1 cellular context compared by ENCODE assay signal in the genomic region with DNA sequence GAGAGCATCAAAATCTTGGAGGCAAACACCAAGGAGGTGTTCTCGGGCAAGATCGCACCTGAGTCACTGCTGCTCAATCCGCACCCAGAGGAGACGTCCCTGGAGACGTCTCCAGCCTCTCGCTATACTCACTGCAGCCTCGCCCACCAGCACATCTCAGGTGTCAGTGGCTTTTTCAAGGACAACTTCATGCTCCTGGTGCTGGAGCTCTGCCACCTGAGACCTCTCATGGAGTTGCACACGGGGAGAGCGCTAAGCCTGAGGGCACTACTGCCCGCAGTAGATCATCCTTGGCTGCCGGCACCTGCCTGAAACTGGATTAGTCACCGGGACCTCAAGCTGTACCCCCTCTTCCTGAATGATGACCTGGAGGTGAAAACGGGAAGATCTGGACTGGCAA.
TF ChIP-seq lines count a peak whose summit lies in the region.

No MANE protein-coding gene starts in this region.

TF ChIP-seq in HEK293, 187 proteins besides CTCF, POLR2A, EP300 and RAD21 (continued from another document):
- TF ChIP-seq ZNF366 (tag by site-specific recombination; conservative IDR thresholded peaks at IDR 0.05), result 0 out of 2 replicates have a peak, but pooled peaks have one; percentile 15
- no peak for TF ChIP-seq HOXA7 (CRISPR knock-in tag; IDR thresholded peaks at IDR 0.05; ENCODE audit: borderline replicate concordance)
- peak; percentile 39; the same call in 1 of the 2 replicates for TF ChIP-seq KLF1 (tag by site-specific recombination; IDR thresholded peaks at IDR 0.05)
- no peak for TF ChIP-seq ZNF223 (tag by site-specific recombination; IDR thresholded peaks at IDR 0.05)
- TF ChIP-seq, protein P1, sequence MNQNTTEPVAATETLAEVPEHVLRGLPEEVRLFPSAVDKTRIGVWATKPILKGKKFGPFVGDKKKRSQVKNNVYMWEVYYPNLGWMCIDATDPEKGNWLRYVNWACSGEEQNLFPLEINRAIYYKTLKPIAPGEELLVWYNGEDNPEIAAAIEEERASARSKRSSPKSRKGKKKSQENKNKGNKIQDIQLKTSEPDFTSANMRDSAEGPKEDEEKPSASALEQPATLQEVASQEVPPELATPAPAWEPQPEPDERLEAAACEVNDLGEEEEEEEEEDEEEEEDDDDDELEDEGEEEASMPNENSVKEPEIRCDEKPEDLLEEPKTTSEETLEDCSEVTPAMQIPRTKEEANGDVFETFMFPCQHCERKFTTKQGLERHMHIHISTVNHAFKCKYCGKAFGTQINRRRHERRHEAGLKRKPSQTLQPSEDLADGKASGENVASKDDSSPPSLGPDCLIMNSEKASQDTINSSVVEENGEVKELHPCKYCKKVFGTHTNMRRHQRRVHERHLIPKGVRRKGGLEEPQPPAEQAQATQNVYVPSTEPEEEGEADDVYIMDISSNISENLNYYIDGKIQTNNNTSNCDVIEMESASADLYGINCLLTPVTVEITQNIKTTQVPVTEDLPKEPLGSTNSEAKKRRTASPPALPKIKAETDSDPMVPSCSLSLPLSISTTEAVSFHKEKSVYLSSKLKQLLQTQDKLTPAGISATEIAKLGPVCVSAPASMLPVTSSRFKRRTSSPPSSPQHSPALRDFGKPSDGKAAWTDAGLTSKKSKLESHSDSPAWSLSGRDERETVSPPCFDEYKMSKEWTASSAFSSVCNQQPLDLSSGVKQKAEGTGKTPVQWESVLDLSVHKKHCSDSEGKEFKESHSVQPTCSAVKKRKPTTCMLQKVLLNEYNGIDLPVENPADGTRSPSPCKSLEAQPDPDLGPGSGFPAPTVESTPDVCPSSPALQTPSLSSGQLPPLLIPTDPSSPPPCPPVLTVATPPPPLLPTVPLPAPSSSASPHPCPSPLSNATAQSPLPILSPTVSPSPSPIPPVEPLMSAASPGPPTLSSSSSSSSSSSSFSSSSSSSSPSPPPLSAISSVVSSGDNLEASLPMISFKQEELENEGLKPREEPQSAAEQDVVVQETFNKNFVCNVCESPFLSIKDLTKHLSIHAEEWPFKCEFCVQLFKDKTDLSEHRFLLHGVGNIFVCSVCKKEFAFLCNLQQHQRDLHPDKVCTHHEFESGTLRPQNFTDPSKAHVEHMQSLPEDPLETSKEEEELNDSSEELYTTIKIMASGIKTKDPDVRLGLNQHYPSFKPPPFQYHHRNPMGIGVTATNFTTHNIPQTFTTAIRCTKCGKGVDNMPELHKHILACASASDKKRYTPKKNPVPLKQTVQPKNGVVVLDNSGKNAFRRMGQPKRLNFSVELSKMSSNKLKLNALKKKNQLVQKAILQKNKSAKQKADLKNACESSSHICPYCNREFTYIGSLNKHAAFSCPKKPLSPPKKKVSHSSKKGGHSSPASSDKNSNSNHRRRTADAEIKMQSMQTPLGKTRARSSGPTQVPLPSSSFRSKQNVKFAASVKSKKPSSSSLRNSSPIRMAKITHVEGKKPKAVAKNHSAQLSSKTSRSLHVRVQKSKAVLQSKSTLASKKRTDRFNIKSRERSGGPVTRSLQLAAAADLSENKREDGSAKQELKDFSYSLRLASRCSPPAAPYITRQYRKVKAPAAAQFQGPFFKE (tag by site-specific recombination; IDR thresholded peaks at IDR 0.05; ENCODE audit: borderline replicate concordance), result no peak
- TF ChIP-seq ZNF292 (tag by site-specific recombination; IDR thresholded peaks at IDR 0.05; ENCODE audit: borderline replicate concordance, low read depth), result no peak
